In the genomic region with DNA sequence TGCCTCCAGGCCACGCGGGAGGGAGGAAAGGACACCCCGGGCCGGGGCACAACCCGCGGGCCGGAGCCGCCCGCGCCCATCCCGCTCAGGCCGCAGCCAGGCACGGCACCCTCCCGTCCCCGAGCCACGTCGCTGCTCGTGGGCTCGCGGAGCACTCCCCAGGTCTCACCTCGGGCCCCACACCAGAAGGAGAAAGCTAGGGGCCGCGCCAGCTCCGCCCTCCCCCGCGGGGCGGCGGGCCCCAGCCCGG, we compare ENCODE assay signal across 1 cellular context.
TF ChIP-seq lines count a peak whose summit lies in the region.

No MANE protein-coding gene starts in this region.

TF ChIP-seq in HepG2, 621 proteins besides CTCF, POLR2A, EP300 and RAD21 (continued from another document):
- TF ChIP-seq, protein P1, sequence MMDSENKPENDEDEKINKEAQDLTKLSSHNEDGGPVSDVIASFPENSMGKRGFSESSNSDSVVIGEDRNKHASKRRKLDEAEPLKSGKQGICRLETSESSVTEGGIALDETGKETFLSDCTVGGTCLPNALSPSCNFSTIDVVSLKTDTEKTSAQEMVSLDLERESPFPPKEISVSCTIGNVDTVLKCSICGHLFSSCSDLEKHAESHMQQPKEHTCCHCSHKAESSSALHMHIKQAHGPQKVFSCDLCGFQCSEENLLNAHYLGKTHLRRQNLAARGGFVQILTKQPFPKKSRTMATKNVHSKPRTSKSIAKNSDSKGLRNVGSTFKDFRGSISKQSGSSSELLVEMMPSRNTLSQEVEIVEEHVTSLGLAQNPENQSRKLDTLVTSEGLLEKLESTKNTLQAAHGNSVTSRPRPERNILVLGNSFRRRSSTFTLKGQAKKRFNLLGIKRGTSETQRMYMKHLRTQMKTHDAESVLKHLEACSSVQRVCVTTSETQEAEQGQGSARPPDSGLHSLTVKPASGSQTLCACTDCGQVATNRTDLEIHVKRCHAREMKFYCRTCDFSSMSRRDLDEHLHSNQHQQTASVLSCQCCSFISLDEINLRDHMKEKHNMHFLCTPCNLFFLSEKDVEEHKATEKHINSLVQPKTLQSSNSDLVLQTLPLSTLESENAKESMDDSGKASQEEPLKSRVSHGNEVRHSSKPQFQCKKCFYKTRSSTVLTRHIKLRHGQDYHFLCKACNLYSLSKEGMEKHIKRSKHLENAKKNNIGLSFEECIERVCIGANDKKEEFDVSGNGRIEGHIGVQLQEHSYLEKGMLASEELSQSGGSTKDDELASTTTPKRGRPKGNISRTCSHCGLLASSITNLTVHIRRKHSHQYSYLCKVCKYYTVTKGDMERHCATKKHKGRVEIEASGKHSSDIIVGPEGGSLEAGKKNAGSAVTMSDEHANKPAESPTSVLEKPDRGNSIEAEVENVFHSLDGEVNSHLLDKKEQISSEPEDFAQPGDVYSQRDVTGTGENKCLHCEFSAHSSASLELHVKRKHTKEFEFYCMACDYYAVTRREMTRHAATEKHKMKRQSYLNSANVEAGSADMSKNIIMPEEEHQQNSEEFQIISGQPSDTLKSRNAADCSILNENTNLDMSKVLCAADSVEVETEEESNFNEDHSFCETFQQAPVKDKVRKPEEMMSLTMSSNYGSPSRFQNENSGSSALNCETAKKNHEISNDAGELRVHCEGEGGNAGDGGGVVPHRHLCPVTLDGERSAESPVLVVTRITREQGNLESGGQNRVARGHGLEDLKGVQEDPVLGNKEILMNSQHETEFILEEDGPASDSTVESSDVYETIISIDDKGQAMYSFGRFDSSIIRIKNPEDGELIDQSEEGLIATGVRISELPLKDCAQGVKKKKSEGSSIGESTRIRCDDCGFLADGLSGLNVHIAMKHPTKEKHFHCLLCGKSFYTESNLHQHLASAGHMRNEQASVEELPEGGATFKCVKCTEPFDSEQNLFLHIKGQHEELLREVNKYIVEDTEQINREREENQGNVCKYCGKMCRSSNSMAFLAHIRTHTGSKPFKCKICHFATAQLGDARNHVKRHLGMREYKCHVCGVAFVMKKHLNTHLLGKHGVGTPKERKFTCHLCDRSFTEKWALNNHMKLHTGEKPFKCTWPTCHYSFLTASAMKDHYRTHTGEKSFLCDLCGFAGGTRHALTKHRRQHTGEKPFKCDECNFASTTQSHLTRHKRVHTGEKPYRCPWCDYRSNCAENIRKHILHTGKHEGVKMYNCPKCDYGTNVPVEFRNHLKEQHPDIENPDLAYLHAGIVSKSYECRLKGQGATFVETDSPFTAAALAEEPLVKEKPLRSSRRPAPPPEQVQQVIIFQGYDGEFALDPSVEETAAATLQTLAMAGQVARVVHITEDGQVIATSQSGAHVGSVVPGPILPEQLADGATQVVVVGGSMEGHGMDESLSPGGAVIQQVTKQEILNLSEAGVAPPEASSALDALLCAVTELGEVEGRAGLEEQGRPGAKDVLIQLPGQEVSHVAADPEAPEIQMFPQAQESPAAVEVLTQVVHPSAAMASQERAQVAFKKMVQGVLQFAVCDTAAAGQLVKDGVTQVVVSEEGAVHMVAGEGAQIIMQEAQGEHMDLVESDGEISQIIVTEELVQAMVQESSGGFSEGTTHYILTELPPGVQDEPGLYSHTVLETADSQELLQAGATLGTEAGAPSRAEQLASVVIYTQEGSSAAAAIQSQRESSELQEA (CRISPR knock-in tag; IDR thresholded peaks at IDR 0.05; ENCODE audit: not compliant biosample characterization), result no peak
- TF ChIP-seq JUND (CRISPR knock-in tag; IDR thresholded peaks at IDR 0.05) (peak; percentile 15; the same call in 1 of the 2 replicates), ZNF570 (CRISPR knock-in tag; IDR thresholded peaks at IDR 0.05; ENCODE audit: borderline replicate concordance) (no peak), MTF2 (CRISPR knock-in tag; IDR thresholded peaks at IDR 0.05; ENCODE audit: borderline replicate concordance) (peak; percentile 85), TEAD2 (CRISPR knock-in tag; IDR thresholded peaks at IDR 0.05) (no peak), KAT8 (CRISPR knock-in tag; IDR thresholded peaks at IDR 0.05) (no peak), PTBP1 (IDR thresholded peaks at IDR 0.05; ENCODE audit: low read depth, low read length, poor library complexity, severe bottlenecking) (peak; percentile 67), ZNF768 (CRISPR knock-in tag; IDR thresholded peaks at IDR 0.05) (peak; percentile 74), ZNF891 (CRISPR knock-in tag; IDR thresholded peaks at IDR 0.05) (peak; percentile 46; the same call in 1 of the 2 replicates), ZNF563 (CRISPR knock-in tag; IDR thresholded peaks at IDR 0.05) (no peak), RAD51 (IDR thresholded peaks at IDR 0.05; ENCODE audit: borderline replicate concordance) (no peak), ZFAT (CRISPR knock-in tag; conservative IDR thresholded peaks at IDR 0.05) (0 out of 2 replicates have a peak, but pooled peaks have one; percentile 75), ZNF331 (CRISPR knock-in tag; IDR thresholded peaks at IDR 0.05) (peak; percentile 75; the same call in 1 of the 2 replicates), ZNF326 (CRISPR knock-in tag; IDR thresholded peaks at IDR 0.05; ENCODE audit: borderline replicate concordance) (no peak), NCOA1 (CRISPR knock-in tag; IDR thresholded peaks at IDR 0.05) (peak; percentile 14; the same call in 1 of the 2 replicates), ZNF367 (CRISPR knock-in tag; IDR thresholded peaks at IDR 0.05; ENCODE audit: borderline replicate concordance) (peak; percentile 23; the same call in 1 of the 2 replicates), ZNF703 (CRISPR knock-in tag; IDR thresholded peaks at IDR 0.05; ENCODE audit: borderline replicate concordance) (no peak), ATF7-NPFF (CRISPR knock-in tag; IDR thresholded peaks at IDR 0.05; ENCODE audit: low read depth) (peak; percentile 81; the same call in 1 of the 2 replicates), STAG1 (CRISPR knock-in tag; IDR thresholded peaks at IDR 0.05) (0 out of 2 replicates have a peak, but pooled peaks have one; percentile 21), ZC3H4 (CRISPR knock-in tag; IDR thresholded peaks at IDR 0.05; ENCODE audit: borderline replicate concordance) (no peak; the same call in 1 of the 2 replicates), U2AF1 (optimal IDR thresholded peaks at IDR 0.05; ENCODE audit: low read depth, low read length) (no peak), ZBTB38 (CRISPR knock-in tag; IDR thresholded peaks at IDR 0.05) (no peak), ZBTB7B (CRISPR knock-in tag; IDR thresholded peaks at IDR 0.05) (peak; percentile 78; the same call in 1 of the 2 replicates), KLF15 (CRISPR knock-in tag; IDR thresholded peaks at IDR 0.05; ENCODE audit: borderline replicate concordance) (0 out of 2 replicates have a peak, but pooled peaks have one; percentile 76), PHF8 (CRISPR knock-in tag; IDR thresholded peaks at IDR 0.05) (peak; percentile 91), NFKB2 (CRISPR knock-in tag; IDR thresholded peaks at IDR 0.05; ENCODE audit: borderline replicate concordance) (peak; percentile 97; the same call in 1 of the 2 replicates), KLF11 (CRISPR knock-in tag; IDR thresholded peaks at IDR 0.05) (no peak), ETV6 (CRISPR knock-in tag; conservative IDR thresholded peaks at IDR 0.05) (peak; percentile 87; the same call in 1 of the 2 replicates), ZKSCAN8 (CRISPR knock-in tag; IDR thresholded peaks at IDR 0.05; ENCODE audit: borderline replicate concordance) (no peak), MAFK (conservative IDR thresholded peaks at IDR 0.05 in 1 of 2, IDR thresholded peaks at IDR 0.05 in 1 of 2; ENCODE audit: low read length in 2 of 2) (no peak), ZMAT3 (CRISPR knock-in tag; conservative IDR thresholded peaks at IDR 0.05) (no peak)
- TF ChIP-seq, protein P2, sequence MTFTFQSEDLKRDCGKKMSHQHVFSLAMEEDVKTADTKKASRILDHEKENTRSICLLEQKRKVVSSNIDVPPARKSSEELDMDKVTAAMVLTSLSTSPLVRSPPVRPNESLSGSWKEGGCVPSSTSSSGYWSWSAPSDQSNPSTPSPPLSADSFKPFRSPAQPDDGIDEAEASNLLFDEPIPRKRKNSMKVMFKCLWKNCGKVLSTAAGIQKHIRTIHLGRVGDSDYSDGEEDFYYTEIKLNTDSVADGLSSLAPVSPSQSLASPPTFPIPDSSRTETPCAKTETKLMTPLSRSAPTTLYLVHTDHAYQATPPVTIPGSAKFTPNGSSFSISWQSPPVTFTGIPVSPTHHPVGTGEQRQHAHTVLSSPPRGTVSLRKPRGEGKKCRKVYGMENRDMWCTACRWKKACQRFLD (CRISPR knock-in tag; IDR thresholded peaks at IDR 0.05; ENCODE audit: borderline replicate concordance), result no peak; the same call in 1 of the 2 replicates
- TF ChIP-seq, protein P3, sequence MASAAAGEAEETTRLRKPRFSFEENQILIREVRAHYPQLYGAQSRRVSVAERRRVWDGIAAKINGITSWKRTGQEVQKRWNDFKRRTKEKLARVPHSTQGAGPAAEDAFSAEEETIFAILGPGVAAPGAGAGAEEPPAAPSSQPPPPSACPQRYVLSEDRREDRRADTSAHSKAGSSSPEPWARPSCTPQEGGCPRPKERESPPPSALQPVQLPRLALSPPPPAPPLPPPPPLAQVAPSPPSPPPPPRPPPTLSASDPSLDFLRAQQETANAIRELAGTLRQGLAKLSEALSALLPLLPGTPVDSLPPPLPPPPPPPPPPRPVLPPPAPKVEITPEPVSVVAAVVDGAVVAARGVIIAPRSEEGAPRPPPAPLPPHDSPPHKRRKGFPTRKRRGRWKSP (CRISPR knock-in tag; IDR thresholded peaks at IDR 0.05), result peak; percentile 74; the same call in 1 of the 2 replicates
- TF ChIP-seq, protein P4, sequence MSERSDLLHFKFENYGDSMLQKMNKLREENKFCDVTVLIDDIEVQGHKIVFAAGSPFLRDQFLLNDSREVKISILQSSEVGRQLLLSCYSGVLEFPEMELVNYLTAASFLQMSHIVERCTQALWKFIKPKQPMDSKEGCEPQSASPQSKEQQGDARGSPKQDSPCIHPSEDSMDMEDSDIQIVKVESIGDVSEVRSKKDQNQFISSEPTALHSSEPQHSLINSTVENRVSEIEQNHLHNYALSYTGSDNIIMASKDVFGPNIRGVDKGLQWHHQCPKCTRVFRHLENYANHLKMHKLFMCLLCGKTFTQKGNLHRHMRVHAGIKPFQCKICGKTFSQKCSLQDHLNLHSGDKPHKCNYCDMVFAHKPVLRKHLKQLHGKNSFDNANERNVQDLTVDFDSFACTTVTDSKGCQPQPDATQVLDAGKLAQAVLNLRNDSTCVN (CRISPR knock-in tag; IDR thresholded peaks at IDR 0.05; ENCODE audit: borderline replicate concordance), result peak; percentile 12; the same call in 1 of the 2 replicates
- TF ChIP-seq, protein P5, sequence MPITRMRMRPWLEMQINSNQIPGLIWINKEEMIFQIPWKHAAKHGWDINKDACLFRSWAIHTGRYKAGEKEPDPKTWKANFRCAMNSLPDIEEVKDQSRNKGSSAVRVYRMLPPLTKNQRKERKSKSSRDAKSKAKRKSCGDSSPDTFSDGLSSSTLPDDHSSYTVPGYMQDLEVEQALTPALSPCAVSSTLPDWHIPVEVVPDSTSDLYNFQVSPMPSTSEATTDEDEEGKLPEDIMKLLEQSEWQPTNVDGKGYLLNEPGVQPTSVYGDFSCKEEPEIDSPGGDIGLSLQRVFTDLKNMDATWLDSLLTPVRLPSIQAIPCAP (CRISPR knock-in tag; IDR thresholded peaks at IDR 0.05; ENCODE audit: low read depth), result 0 out of 2 replicates have a peak, but pooled peaks have one; percentile 83
- TF ChIP-seq, protein P6, sequence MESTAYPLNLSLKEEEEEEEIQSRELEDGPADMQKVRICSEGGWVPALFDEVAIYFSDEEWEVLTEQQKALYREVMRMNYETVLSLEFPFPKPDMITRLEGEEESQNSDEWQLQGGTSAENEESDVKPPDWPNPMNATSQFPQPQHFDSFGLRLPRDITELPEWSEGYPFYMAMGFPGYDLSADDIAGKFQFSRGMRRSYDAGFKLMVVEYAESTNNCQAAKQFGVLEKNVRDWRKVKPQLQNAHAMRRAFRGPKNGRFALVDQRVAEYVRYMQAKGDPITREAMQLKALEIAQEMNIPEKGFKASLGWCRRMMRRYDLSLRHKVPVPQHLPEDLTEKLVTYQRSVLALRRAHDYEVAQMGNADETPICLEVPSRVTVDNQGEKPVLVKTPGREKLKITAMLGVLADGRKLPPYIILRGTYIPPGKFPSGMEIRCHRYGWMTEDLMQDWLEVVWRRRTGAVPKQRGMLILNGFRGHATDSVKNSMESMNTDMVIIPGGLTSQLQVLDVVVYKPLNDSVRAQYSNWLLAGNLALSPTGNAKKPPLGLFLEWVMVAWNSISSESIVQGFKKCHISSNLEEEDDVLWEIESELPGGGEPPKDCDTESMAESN (CRISPR knock-in tag; conservative IDR thresholded peaks at IDR 0.05), result peak; percentile 87
- TF ChIP-seq, protein P7, sequence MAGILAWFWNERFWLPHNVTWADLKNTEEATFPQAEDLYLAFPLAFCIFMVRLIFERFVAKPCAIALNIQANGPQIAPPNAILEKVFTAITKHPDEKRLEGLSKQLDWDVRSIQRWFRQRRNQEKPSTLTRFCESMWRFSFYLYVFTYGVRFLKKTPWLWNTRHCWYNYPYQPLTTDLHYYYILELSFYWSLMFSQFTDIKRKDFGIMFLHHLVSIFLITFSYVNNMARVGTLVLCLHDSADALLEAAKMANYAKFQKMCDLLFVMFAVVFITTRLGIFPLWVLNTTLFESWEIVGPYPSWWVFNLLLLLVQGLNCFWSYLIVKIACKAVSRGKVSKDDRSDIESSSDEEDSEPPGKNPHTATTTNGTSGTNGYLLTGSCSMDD (CRISPR knock-in tag; IDR thresholded peaks at IDR 0.05), result peak; percentile 69; the same call in 1 of the 2 replicates
- TF ChIP-seq, protein P8, sequence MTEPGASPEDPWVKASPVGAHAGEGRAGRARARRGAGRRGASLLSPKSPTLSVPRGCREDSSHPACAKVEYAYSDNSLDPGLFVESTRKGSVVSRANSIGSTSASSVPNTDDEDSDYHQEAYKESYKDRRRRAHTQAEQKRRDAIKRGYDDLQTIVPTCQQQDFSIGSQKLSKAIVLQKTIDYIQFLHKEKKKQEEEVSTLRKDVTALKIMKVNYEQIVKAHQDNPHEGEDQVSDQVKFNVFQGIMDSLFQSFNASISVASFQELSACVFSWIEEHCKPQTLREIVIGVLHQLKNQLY (CRISPR knock-in tag; IDR thresholded peaks at IDR 0.05), result 0 out of 2 replicates have a peak, but pooled peaks have one; percentile 7
